In genomic region chr4:184199780-184200179, GRCh38 we compare ENCODE assay signal across 9 cellular contexts. TPM values are rescaled to one million over a fixed set of nuclear protein-coding genes. Genes with fewer than 3 reads are reported as not detected.
"Had no signal": no experiment of that assay in that cellular context is flagged by ENCODE, and none has a peak within 500 bp of the region (broad histone marks: within the 10 kb centered on the region; RNA-seq: fewer than 3 reads in every experiment).

No MANE protein-coding gene starts in this region.

- H3K4me3 ChIP-seq: GM12878 had no signal

- FAIRE-seq: G401.6, GM12878, GM12891, GM12892, GM18507, GM19239 had no signal

- ATAC-seq: GM12878 had no signal

- DNase-seq: GDM1, GF-D8 had no signal

RNA-seq across cellular contexts. Expression of gene ENPP6, which starts 17.9 kb away (rescaled TPM):
- total RNA-seq: G401 had no signal
